ENCODE assay signal across 17 cellular contexts in the genomic region with DNA sequence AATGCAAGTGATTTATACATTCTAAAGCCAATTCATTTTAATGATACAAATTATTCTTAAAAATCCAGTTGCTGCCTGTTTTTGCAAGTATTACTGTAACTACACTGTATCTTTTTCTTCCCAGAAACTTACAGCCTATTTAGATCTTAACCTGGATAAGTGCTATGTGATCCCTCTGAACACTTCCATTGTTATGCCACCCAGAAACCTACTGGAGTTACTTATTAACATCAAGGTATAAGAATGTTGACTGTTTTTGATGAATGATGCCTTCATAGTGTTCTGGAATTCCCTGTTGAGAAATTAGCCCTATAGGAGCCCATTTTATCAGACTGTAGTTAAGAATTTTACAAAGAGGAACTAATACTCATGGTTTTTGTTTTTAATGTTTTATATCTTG.
"Had no signal": no experiment of that assay in that cellular context is flagged by ENCODE, and none has a peak within 500 bp of the region (broad histone marks: within the 10 kb centered on the region; RNA-seq: fewer than 3 reads in every experiment).

No MANE protein-coding gene starts in this region.

- H3K4me3 Mint-ChIP-seq: activated naive CD4-positive, alpha-beta T cell treated with anti-CD3 and anti-CD28 coated beads, Interleukin-2, amount 50 U/mL, for 24 hours; endodermal cell; mesothelial cell of epicardium; stimulated activated memory B cell treated with anti-CD40 and anti-IgM and Interleukin-4, amounts not matched to agents 10 μg/mL and 1 μg/mL and 100 μg/mL, for 72 hours; WTC11 had no signal

- DNase-seq: activated CD4-positive, alpha-beta T cell treated with anti-CD3 and anti-CD28 coated beads for 48 hours; anterior cingulate cortex; dermis blood vessel endothelial cell; endodermal cell; right lobe of liver; stimulated activated CD4-positive, alpha-beta T cell treated with anti-CD3 and anti-CD28 coated beads, Interleukin-1b, Interleukin-23, amount 100 ng/mL, for 48 hours; T-helper 1 cell had no signal

- H3K9me3 ChIP-seq: breast epithelium, prostate gland, right lobe of liver, tibial nerve had no signal

- H3K27ac Mint-ChIP-seq: activated T-helper 2 cell treated with anti-CD3 and anti-CD28 coated beads, Interferon-gamma antibody, Interleukin-2, Interleukin-4, amounts not matched to agents 10 μg/mL and 5 μg/mL and 100 μg/mL, durations not matched to agents 14 hours and 24 hours and 36 hours; endodermal cell; mesothelial cell of epicardium; stimulated activated memory B cell treated with anti-CD40 and anti-IgM and Interleukin-4, amounts not matched to agents 10 μg/mL and 1 μg/mL and 100 μg/mL, for 72 hours; WTC11 had no signal

- ATAC-seq: esophagus mucosa; stimulated activated memory B cell treated with anti-CD40 and anti-IgM and Interleukin-4, amounts not matched to agents 10 μg/mL and 1 μg/mL and 100 μg/mL, for 72 hours; WTC11 had no signal

- H3K4me3 ChIP-seq: breast epithelium, prostate gland, right lobe of liver, SK-N-MC, tibial nerve had no signal

- H3K4me1 ChIP-seq: breast epithelium, prostate gland had no signal

- H3K27me3 Mint-ChIP-seq: activated naive CD4-positive, alpha-beta T cell treated with anti-CD3 and anti-CD28 coated beads, Interleukin-2, amount 50 U/mL, for 24 hours; stimulated activated memory B cell treated with anti-CD40 and anti-IgM and Interleukin-4, amounts not matched to agents 10 μg/mL and 1 μg/mL and 100 μg/mL, for 72 hours had no signal

- H3K9me3 Mint-ChIP-seq: activated naive CD4-positive, alpha-beta T cell treated with anti-CD3 and anti-CD28 coated beads, Interleukin-2, amount 50 U/mL, for 24 hours; activated T-helper 2 cell treated with anti-CD3 and anti-CD28 coated beads, Interferon-gamma antibody, Interleukin-2, Interleukin-4, amounts not matched to agents 10 μg/mL and 5 μg/mL and 100 μg/mL, durations not matched to agents 14 hours and 24 hours and 36 hours; endodermal cell; mesothelial cell of epicardium; stimulated activated memory B cell treated with anti-CD40 and anti-IgM and Interleukin-4, amounts not matched to agents 10 μg/mL and 1 μg/mL and 100 μg/mL, for 72 hours; WTC11 had no signal

- H3K27me3 ChIP-seq: breast epithelium, right lobe of liver, tibial nerve had no signal

- H3K27ac ChIP-seq: breast epithelium, prostate gland, right lobe of liver, SK-N-MC, tibial nerve had no signal

- H3K4me1 Mint-ChIP-seq: WTC11 had no signal
